ENCODE assay signal across 9 cellular contexts in genomic region chr14:64704145-64704742, GRCh38. TPM values are rescaled to one million over a fixed set of nuclear protein-coding genes. Genes with fewer than 3 reads are reported as not detected.
DNase-seq lines count a peak whose midpoint lies in the region; ATAC-seq and TF ChIP-seq lines count a peak whose summit lies in the region.
"Had no signal": no experiment of that assay in that cellular context is flagged by ENCODE, and none has a peak within 500 bp of the region (broad histone marks: within the 10 kb centered on the region; RNA-seq: fewer than 3 reads in every experiment).

TSS of gene PLEKHG3 (plus strand) at chr14:64704424. CDS start at chr14:64727632, 23,208 bp downstream.

- H3K9me3 Mint-ChIP-seq in CD8-positive, alpha-beta memory T cell = no peaks in the 10 kb centered on the region

- TF ChIP-seq POLR2A in gastrocnemius medialis (IDR thresholded peaks at IDR 0.05) = peak; percentile 19 to 31

- peaks cover 28 to 61% of the 10 kb centered on the region in 2 donors for H3K27me3 Mint-ChIP-seq in CD8-positive, alpha-beta memory T cell

- H3K27ac ChIP-seq in CD8-positive, alpha-beta memory T cell (ENCODE audit: low read depth, low read length) = peak within 1 kb of the TSS; percentile 43
- peak within 1 kb of the TSS; percentile 52 to 75 (median 74) for H3K27ac ChIP-seq in gastrocnemius medialis
- H3K27ac ChIP-seq: KMS-11 had no signal

- intact Hi-C loops in gastrocnemius medialis (cut with DNase I; ENCODE audit: low total_unique reads) = no loop called here

- in situ Hi-C loops in gastrocnemius medialis (cut with MboI; ENCODE audit: low sequenced_read_pairs in 4 of 4) = no loop called here

- H3K4me3 Mint-ChIP-seq in CD8-positive, alpha-beta memory T cell = peak within 1 kb of the TSS; percentile 83 to 94 (median 88)

- TF ChIP-seq CTCF in choroid plexus epithelial cell (conservative IDR thresholded peaks at IDR 0.05; ENCODE audit: low read depth, low read length) = no peak
- no peak for TF ChIP-seq CTCF in gastrocnemius medialis (IDR thresholded peaks at IDR 0.05 in 4 of 5, conservative IDR thresholded peaks at IDR 0.05 in 1 of 5)

- H3K4me3 ChIP-seq in CD8-positive, alpha-beta memory T cell (ENCODE audit: low read length) = peak within 1 kb of the TSS; percentile 56
- H3K4me3 ChIP-seq in Jurkat, Clone E6-1 (ENCODE audit: low read length) = peak within 1 kb of the TSS; percentile 23; the same call in 1 of the 2 replicates
- H3K4me3 ChIP-seq in choroid plexus epithelial cell (ENCODE audit: low read depth, low read length) (peak within 1 kb of the TSS; percentile 75), gastrocnemius medialis (peak within 1 kb of the TSS; percentile 52 to 88 (median 62))

- peaks cover 23% of the 10 kb centered on the region for H3K27me3 ChIP-seq in CD8-positive, alpha-beta memory T cell (ENCODE audit: insufficient read depth, low read length, poor library complexity, severe bottlenecking)
- peaks cover 3 to 7% (median 5%) of the 10 kb centered on the region in 3 donors for H3K27me3 ChIP-seq in gastrocnemius medialis

- H3K4me1 Mint-ChIP-seq in CD8-positive, alpha-beta memory T cell = peaks cover 52 to 62% (median 60%) of the 10 kb centered on the region in 3 donors

- CTCF ChIA-PET in CD8-positive, alpha-beta memory T cell (lab: Charles Lee) = interaction anchor here (1.1 to 3.2 kb wide), 2 partner anchors 19 to 31 kb away, joined by 3 to 10 read pairs; no protein-coding TSS in a partner anchor

- peak; percentile 60 to 63 for ATAC-seq in gastrocnemius medialis
- ATAC-seq in HG03135 (IDR thresholded peaks at IDR 0.05; ENCODE audit: unreplicated experiment) = no peak

- H3K36me3 ChIP-seq in CD8-positive, alpha-beta memory T cell (ENCODE audit: insufficient read depth, low read length) = no peaks in the 10 kb centered on the region
- H3K36me3 ChIP-seq in gastrocnemius medialis = no peaks in the 10 kb centered on the region

- H3K4me1 ChIP-seq in CD8-positive, alpha-beta memory T cell (ENCODE audit: insufficient read depth, low read length) = peaks cover 59% of the 10 kb centered on the region
- peaks cover 9 to 11% of the 10 kb centered on the region in 2 donors for H3K4me1 ChIP-seq in gastrocnemius medialis

- peak in 3 of 5 donors; percentile 44 to 57 (median 46) for DNase-seq in CD8-positive, alpha-beta memory T cell
- no peak for DNase-seq in Jurkat, Clone E6-1 (ENCODE audit: low read depth, low spot score)
- DNase-seq in SW480 (ENCODE audit: low spot score) (peak; percentile 80), choroid plexus epithelial cell (ENCODE audit: low read depth) (peak; percentile 67), iris pigment epithelial cell (ENCODE audit: low read depth) (peak; percentile 72), gastrocnemius medialis (peak in 1 of 2 donors; percentile 33), Kasumi-1 (lab: John Stamatoyannopoulos, UW) (no peak)

- POLR2A ChIA-PET in CD8-positive, alpha-beta memory T cell (lab: Charles Lee) = interaction anchor here (0.7 kb wide), 1 partner anchor 207 kb away, joined by 3 read pairs; no protein-coding TSS in a partner anchor

- H3K36me3 Mint-ChIP-seq in CD8-positive, alpha-beta memory T cell = no peaks in the 10 kb centered on the region

- H3K27ac Mint-ChIP-seq in CD8-positive, alpha-beta memory T cell = peak within 1 kb of the TSS; percentile 47 to 98 (median 89)

- no peaks in the 10 kb centered on the region for H3K9me3 ChIP-seq in CD8-positive, alpha-beta memory T cell (ENCODE audit: low read length)
- no peaks in the 10 kb centered on the region for H3K9me3 ChIP-seq in gastrocnemius medialis

RNA-seq across cellular contexts. Expression of gene PLEKHG3, which starts in this region (rescaled TPM):
- 1 to 10 TPM; 4.9 to 5.0 TPM for total RNA-seq in CD8-positive, alpha-beta memory T cell
- polyA plus RNA-seq in CD8-positive, alpha-beta memory T cell = 61.1 TPM
- polyA plus RNA-seq in Jurkat, Clone E6-1 (2012; ENCODE audit: insufficient read depth, insufficient read length) = 0.11 TPM
- total RNA-seq in gastrocnemius medialis = 10 to 100 TPM in 3 of 4 donors, 1 to 10 TPM in 1; 8.8 to 18.8 (median 14.5) TPM

Comparison
In these comparisons a context has a peak if more than half of its experiments do, and no peak if none do; other contexts are left out.
1. DNase-seq: peak in CD8-positive, alpha-beta memory T cell (3 of 5), SW480 (single experiment), choroid plexus epithelial cell (single experiment) and iris pigment epithelial cell (single experiment); none in Jurkat, Clone E6-1 (single experiment) and Kasumi-1 (0 of 2).
2. H3K4me3 ChIP-seq: peak in every context shown above with its lines; median percentile 75 in choroid plexus epithelial cell; 62 in gastrocnemius medialis; 56 in CD8-positive, alpha-beta memory T cell; 23 in Jurkat, Clone E6-1.